8 cellular contexts compared by ENCODE assay signal in the genomic region with DNA sequence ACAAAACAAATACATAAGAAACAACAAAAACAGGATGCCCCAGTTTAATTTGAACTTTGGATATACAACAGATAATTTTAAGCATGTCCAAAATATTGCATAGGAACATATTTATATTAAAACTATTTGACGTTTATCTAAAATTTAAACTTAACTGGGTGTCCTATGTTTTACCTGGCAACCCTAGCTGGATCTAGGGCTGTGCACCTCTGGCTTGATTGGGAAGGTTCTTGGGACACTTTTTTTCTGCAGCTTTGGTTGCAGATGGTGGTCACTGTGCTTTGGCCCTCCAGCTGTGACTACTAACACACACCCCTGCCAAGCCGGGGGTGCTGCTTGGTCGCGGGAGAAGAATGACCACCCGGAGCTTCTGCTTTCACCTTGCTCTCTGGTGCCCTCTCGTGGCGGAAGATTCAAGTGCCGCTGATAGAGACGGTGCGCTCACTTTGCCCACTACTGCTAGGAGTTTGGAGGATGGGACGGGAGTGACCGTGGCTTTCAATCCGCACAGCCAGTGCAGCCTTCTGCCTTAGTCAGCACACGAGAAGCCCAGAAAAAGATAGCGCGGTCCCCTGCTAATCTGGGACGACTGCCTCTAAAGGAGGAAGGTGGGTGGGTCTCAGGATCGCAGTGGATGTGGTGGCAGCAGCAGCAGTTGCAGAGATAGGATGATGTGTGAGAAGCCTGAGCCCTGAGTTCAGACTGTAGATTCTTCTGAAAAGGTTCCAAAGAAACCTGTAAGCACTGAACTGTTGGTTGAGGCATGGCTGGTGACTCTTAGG. TPM values are rescaled to one million over a fixed set of nuclear protein-coding genes. Genes with fewer than 3 reads are reported as not detected.
A peak's percentile ranks its signal among the peaks of the same experiment; 100 is the strongest.
DNase-seq lines count a peak whose midpoint lies in the region; ATAC-seq and TF ChIP-seq lines count a peak whose summit lies in the region.

No MANE protein-coding gene starts in this region.

- peaks cover 24% of the 10 kb centered on the region for H3K27me3 Mint-ChIP-seq in activated naive CD4-positive, alpha-beta T cell treated with anti-CD3 and anti-CD28 coated beads, Interleukin-2, amount 10 ng/mL, durations not matched to agents 7 days and 5 days
- H3K27me3 Mint-ChIP-seq in osteocyte (ENCODE audit: unreplicated experiment): peaks cover 13% of the 10 kb centered on the region

- H3K27me3 ChIP-seq in KMS-11 (ENCODE audit: insufficient read depth, low read depth) (no peaks in the 10 kb centered on the region), SJSA1 (replicated peaks) (no peaks in the 10 kb centered on the region), thyroid gland (no peaks in the 10 kb centered on the region)

- no peak overlapping the region for H3K4me3 ChIP-seq in KMS-11 (IDR thresholded peaks at IDR 0.05; ENCODE audit: insufficient read depth, low read depth, low read length)
- H3K4me3 ChIP-seq in SJSA1: no peak overlapping the region
- no peak overlapping the region for H3K4me3 ChIP-seq in thyroid gland (replicated peaks in 1 of 3)

- TF ChIP-seq CTCF in KMS-11 (conservative IDR thresholded peaks at IDR 0.05; ENCODE audit: low read depth, low read length) (peak; percentile 96), osteocyte (IDR thresholded peaks at IDR 0.05) (peak; percentile 92), thyroid gland (IDR thresholded peaks at IDR 0.05) (peak; percentile 67 to 94 (median 79))

- no peaks in the 10 kb centered on the region for H3K9me3 Mint-ChIP-seq in activated naive CD4-positive, alpha-beta T cell treated with anti-CD3 and anti-CD28 coated beads, Interleukin-2, amount 10 ng/mL, durations not matched to agents 7 days and 5 days
- no peaks in the 10 kb centered on the region for H3K9me3 Mint-ChIP-seq in osteocyte (ENCODE audit: unreplicated experiment)

- no peaks in the 10 kb centered on the region for H3K79me2 ChIP-seq in KMS-11 (ENCODE audit: insufficient read depth, low read depth)

- H2AFZ ChIP-seq in KMS-11 (ENCODE audit: low read depth): peak overlapping the region; percentile 63

- H3K4me1 ChIP-seq in KMS-11 (ENCODE audit: low read depth, poor library complexity, severe bottlenecking) (peaks cover 28% of the 10 kb centered on the region), SJSA1 (replicated peaks) (no peaks in the 10 kb centered on the region), thyroid gland (peaks cover 0 to 7% of the 10 kb centered on the region in 2 donors)

- no peak for ATAC-seq in GM21390 (IDR thresholded peaks at IDR 0.05; ENCODE audit: unreplicated experiment)

- H3K4me2 ChIP-seq in KMS-11: peak overlapping the region; percentile 40

- H3K9me3 ChIP-seq in SJSA1 (replicated peaks) (no peaks in the 10 kb centered on the region), thyroid gland (no peaks in the 10 kb centered on the region)

- no peak overlapping the region for H3K27ac Mint-ChIP-seq in activated naive CD4-positive, alpha-beta T cell treated with anti-CD3 and anti-CD28 coated beads, Interleukin-2, amount 10 ng/mL, durations not matched to agents 7 days and 5 days
- H3K27ac Mint-ChIP-seq in osteocyte (ENCODE audit: unreplicated experiment): no peak overlapping the region

- H3K9ac ChIP-seq in KMS-11: no peak overlapping the region; the same call in 1 of the 2 replicates

- DNase-seq in Daoy (ENCODE audit: low read depth) (peak; percentile 75), SJSA1 (ENCODE audit: low read depth in 1 of 2, low spot score in 2 of 2) (peak; percentile 49 to 77), glomerular visceral epithelial cell (ENCODE audit: extremely low spot score) (peak; percentile 82), osteocyte (ENCODE audit: extremely low spot score, unreplicated experiment) (peak; percentile 90), thyroid gland (peak; percentile 81 to 87)
- peak; percentile 80 for DNase-seq in activated naive CD4-positive, alpha-beta T cell treated with anti-CD3 and anti-CD28 coated beads, Interleukin-2, amount 10 ng/mL, durations not matched to agents 7 days and 5 days

- WGBS in thyroid gland, 2 donors: 6 to 9% methylated on average over 6 to 13 of the region's 18 CpGs

- no peak overlapping the region for H3K4me3 Mint-ChIP-seq in activated naive CD4-positive, alpha-beta T cell treated with anti-CD3 and anti-CD28 coated beads, Interleukin-2, amount 10 ng/mL, durations not matched to agents 7 days and 5 days
- H3K4me3 Mint-ChIP-seq in osteocyte (ENCODE audit: unreplicated experiment): peak overlapping the region; percentile 54

- H3K4me1 Mint-ChIP-seq in activated naive CD4-positive, alpha-beta T cell treated with anti-CD3 and anti-CD28 coated beads, Interleukin-2, amount 10 ng/mL, durations not matched to agents 7 days and 5 days: peaks cover 2% of the 10 kb centered on the region
- peaks cover 5% of the 10 kb centered on the region for H3K4me1 Mint-ChIP-seq in osteocyte (ENCODE audit: unreplicated experiment)

- TF ChIP-seq POLR2A in thyroid gland (IDR thresholded peaks at IDR 0.05): no peak

- H3K27ac ChIP-seq in KMS-11 (no peak overlapping the region), SJSA1 (no peak overlapping the region), thyroid gland (no peak overlapping the region)

- H3K36me3 ChIP-seq in KMS-11 (ENCODE audit: insufficient read depth): no peaks in the 10 kb centered on the region
- no peaks in the 10 kb centered on the region for H3K36me3 ChIP-seq in SJSA1
- no peaks in the 10 kb centered on the region for H3K36me3 ChIP-seq in thyroid gland

- H3K36me3 Mint-ChIP-seq in activated naive CD4-positive, alpha-beta T cell treated with anti-CD3 and anti-CD28 coated beads, Interleukin-2, amount 10 ng/mL, durations not matched to agents 7 days and 5 days: no peaks in the 10 kb centered on the region
- no peaks in the 10 kb centered on the region for H3K36me3 Mint-ChIP-seq in osteocyte (ENCODE audit: unreplicated experiment)

- CTCF ChIA-PET in activated naive CD4-positive, alpha-beta T cell treated with anti-CD3 and anti-CD28 coated beads, Interleukin-2, amount 10 ng/mL, durations not matched to agents 7 days and 5 days (lab: Charles Lee): interaction anchor here (0.7 to 2.8 kb wide), 17 partner anchors 9 to 287 kb away, joined by 3 to 13 read pairs (median 3); partner anchors contain the start of gene MYO1D

- H4K20me1 ChIP-seq in KMS-11 (ENCODE audit: insufficient read depth): no peaks in the 10 kb centered on the region

- intact Hi-C loops in thyroid gland (cut with DNase I): loop anchor here (5.0 kb wide), 1 partner anchor 216 kb away; no protein-coding TSS in a partner anchor

RNA-seq across cellular contexts. Expression of gene SPACA3, which starts 6.7 kb away (rescaled TPM):
- total RNA-seq in Daoy (2014; rRNA removed; shearing (Covaris generic)): not detected in 2 replicates
- total RNA-seq in SJSA1 (2014; rRNA removed; shearing (Covaris generic)): not detected in 2 replicates
- total RNA-seq in osteocyte: not detected in 2 replicates
- not detected for total RNA-seq in thyroid gland
